In genomic region chr20:8756410-8756809, GRCh38 we compare ENCODE assay signal across 9 cellular contexts.
A peak's percentile ranks its signal among the peaks of the same experiment; 100 is the strongest.
DNase-seq lines count a peak whose midpoint lies in the region; ATAC-seq lines count a peak whose summit lies in the region.
"Had no signal": no experiment of that assay in that cellular context is flagged by ENCODE, and none has a peak within 500 bp of the region (broad histone marks: within the 10 kb centered on the region; RNA-seq: fewer than 3 reads in every experiment).

No MANE protein-coding gene starts in this region.

- DNase-seq in DMS53 treated with DMSO at 0.1 percent for 48 hours (lab: John Stamatoyannopoulos, UW; ENCODE audit: unreplicated experiment) (peak; percentile 96), NCI-H2029 (lab: John Stamatoyannopoulos, UW) (peak; percentile 76), brain pericyte (ENCODE audit: low read depth, low spot score) (peak; percentile 44), lung microvascular endothelial cell (ENCODE audit: low read depth in 2 of 2) (peak; percentile 51 to 91), cerebellar nuclear complex (lab: John Stamatoyannopoulos, UW) (no peak), KBM-7 (no peak), DMS79 (lab: John Stamatoyannopoulos, UW) (no peak)
- DNase-seq: Kasumi-1 had no signal

- in situ Hi-C loops in KBM-7 (cut with MboI; ENCODE audit: low pct_unique_long_range_greater_than_20kb, low sequenced_read_pairs): no loop called here

- ATAC-seq in GM18502 (IDR thresholded peaks at IDR 0.05; ENCODE audit: poor library complexity, unreplicated experiment): no peak

Comparison
In these comparisons a context has a peak if more than half of its experiments do, and no peak if none do; other contexts are left out.
1. DNase-seq: peak in DMS53 treated with DMSO at 0.1 percent for 48 hours (single experiment), NCI-H2029 (single experiment), brain pericyte (single experiment) and lung microvascular endothelial cell (2 of 2); none in cerebellar nuclear complex (0 of 2), KBM-7 (single experiment) and DMS79 (single experiment).